ENCODE assay signal across 9 cellular contexts in the genomic region with DNA sequence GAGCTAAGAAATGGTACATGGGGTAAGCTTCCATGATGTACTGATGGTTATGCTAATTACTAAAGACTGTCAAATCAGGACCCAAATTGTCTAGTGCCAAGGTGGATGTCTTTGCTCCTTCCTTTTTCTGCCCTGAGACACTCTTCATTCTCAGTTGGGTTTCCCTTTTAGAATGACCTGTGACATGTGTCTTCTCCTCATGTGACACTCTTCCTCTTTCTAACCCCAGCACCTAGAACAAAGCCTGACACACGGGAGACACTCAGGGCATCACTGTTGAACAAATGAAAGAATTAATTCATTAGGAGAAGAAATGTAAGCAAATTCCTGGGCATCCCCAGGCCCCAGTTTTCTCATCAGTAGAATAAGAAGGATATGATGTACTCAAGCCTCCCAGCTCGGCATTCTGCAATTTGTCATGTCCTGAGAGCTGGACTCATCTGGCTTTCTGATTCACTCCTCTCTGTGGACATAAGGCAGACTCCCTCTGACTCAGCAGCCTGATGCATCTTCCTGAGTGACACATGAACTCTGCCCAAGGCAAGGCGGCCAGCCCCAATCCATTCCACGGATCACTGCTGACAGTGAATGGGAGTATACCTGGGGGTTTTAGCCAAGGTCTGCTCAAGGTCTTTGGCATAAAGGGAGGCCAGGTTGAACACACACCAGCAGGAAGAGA.
DNase-seq lines count a peak whose midpoint lies in the region; FAIRE-seq and TF ChIP-seq lines count a peak whose summit lies in the region.
"Had no signal": no experiment of that assay in that cellular context is flagged by ENCODE, and none has a peak within 500 bp of the region (broad histone marks: within the 10 kb centered on the region; RNA-seq: fewer than 3 reads in every experiment).

No MANE protein-coding gene starts in this region.

- DNase-seq in AG04450 (ENCODE audit: low read depth, low spot score) (peak; percentile 86), HTR-8/SVneo (ENCODE audit: insufficient read length, low spot score) (peak; percentile 77), breast epithelium (ENCODE audit: low spot score in 2 of 2) (peak; percentile 27 to 62), mucosa of gallbladder (ENCODE audit: low spot score) (peak; percentile 78), GDM1 (lab: John Stamatoyannopoulos, UW) (no peak), GM13976 (ENCODE audit: low spot score) (no peak)
- no peak for DNase-seq in activated T-cell treated with anti-CD3 and anti-CD28 coated beads, Interleukin-2, amount 50 U/mL, for 1 hour
- DNase-seq in stimulated activated naive CD4-positive, alpha-beta T cell treated with Interleukin-2 at 50 U/mL for 16 hours (lab: John Stamatoyannopoulos, UW) = no peak

- TF ChIP-seq CTCF in AG04450 (IDR thresholded peaks at IDR 0.05; ENCODE audit: low read depth, low read length) = no peak
- no peak for TF ChIP-seq CTCF in breast epithelium (IDR thresholded peaks at IDR 0.05)
- TF ChIP-seq CTCF in GM13976 (IDR thresholded peaks at IDR 0.05; ENCODE audit: borderline replicate concordance, control extremely low read depth, extremely low read depth, insufficient read depth, missing control alignments) = no peak

- H3K36me3 ChIP-seq in breast epithelium = no peaks in the 10 kb centered on the region
- H3K36me3 ChIP-seq: right lobe of liver had no signal

- H3K4me1 ChIP-seq in breast epithelium = no peaks in the 10 kb centered on the region
- H3K4me1 ChIP-seq: right lobe of liver had no signal

- CTCF ChIA-PET in AG04450 (lab: Charles Lee) = interaction anchor here (0.7 to 8.9 kb wide), 12 partner anchors 11 to 593 kb away, joined by 3 to 199 read pairs (median 11); no protein-coding TSS in a partner anchor

- H3K27me3 ChIP-seq in AG04450 (ENCODE audit: control insufficient read depth, insufficient read depth, low read length) (no peaks in the 10 kb centered on the region), breast epithelium (no peaks in the 10 kb centered on the region)
- H3K27me3 ChIP-seq: right lobe of liver had no signal

- intact Hi-C loops in breast epithelium (cut with DNase I; ENCODE audit: low total_unique reads) = loop anchor here (5.0 to 10.0 kb wide), 2 partner anchors 78 to 471 kb away; a partner anchor contains a TSS

- peak; percentile 90 for FAIRE-seq in HTR-8/SVneo (lab: Jason Lieb, UNC)

- H3K4me3 ChIP-seq in AG04450 (ENCODE audit: low read depth, low read length) = no peak overlapping the region
- H3K4me3 ChIP-seq in breast epithelium = no peak overlapping the region
- H3K4me3 ChIP-seq: right lobe of liver had no signal

- H3K27ac ChIP-seq in AG04450 (ENCODE audit: low read depth, low read length) (peak overlapping the region; percentile 68), breast epithelium (no peak overlapping the region)
- H3K27ac ChIP-seq: right lobe of liver had no signal

- POLR2A ChIA-PET in AG04450 (lab: Yijun Ruan, JAX) = interaction anchor here (0.7 to 1.1 kb wide), 2 partner anchors 157 to 478 kb away, joined by 3 to 5 read pairs; no protein-coding TSS in a partner anchor

- no peak for TF ChIP-seq POLR2A in breast epithelium (IDR thresholded peaks at IDR 0.05)

- H3K9me3 ChIP-seq in AG04450 (ENCODE audit: control insufficient read depth, insufficient read depth, low read length) (no peaks in the 10 kb centered on the region), breast epithelium (no peaks in the 10 kb centered on the region)
- H3K9me3 ChIP-seq: right lobe of liver had no signal

- in situ Hi-C loops in GM13976 (cut with MboI; ENCODE audit: low sequenced_read_pairs, unreplicated experiment) = no loop called here

Comparison
In these comparisons a context has a peak if more than half of its experiments do, and no peak if none do; other contexts are left out.
1. DNase-seq: peak in AG04450 (single experiment), HTR-8/SVneo (single experiment), breast epithelium (2 of 2) and mucosa of gallbladder (single experiment); none in activated T-cell treated with anti-CD3 and anti-CD28 coated beads, Interleukin-2, amount 50 U/mL, for 1 hour (single experiment), GDM1 (single experiment), GM13976 (single experiment) and stimulated activated naive CD4-positive, alpha-beta T cell treated with Interleukin-2 at 50 U/mL for 16 hours (single experiment).